ENCODE assay signal across 1 cellular context in genomic region chr19:37719927-37720265, GRCh38.
TF ChIP-seq lines count a peak whose summit lies in the region.

No MANE protein-coding gene starts in this region.

TF ChIP-seq in GM12878, 131 proteins besides CTCF, POLR2A, EP300 and RAD21:
- TF ChIP-seq REST (IDR thresholded peaks at IDR 0.05; ENCODE audit: low read depth, low read length), result no peak
- TF ChIP-seq HCFC1 (IDR thresholded peaks at IDR 0.05; ENCODE audit: low read length), result no peak
- TF ChIP-seq RCOR1 (conservative IDR thresholded peaks at IDR 0.05; ENCODE audit: low read depth, low read length), result no peak
- TF ChIP-seq RUNX3 (IDR thresholded peaks at IDR 0.05; ENCODE audit: low read length), result no peak
- no peak for TF ChIP-seq MEF2A (IDR thresholded peaks at IDR 0.05; ENCODE audit: insufficient read depth, low read depth, low read length)
- no peak for TF ChIP-seq IRF5 (IDR thresholded peaks at IDR 0.05; ENCODE audit: borderline replicate concordance)
- TF ChIP-seq, protein P1, sequence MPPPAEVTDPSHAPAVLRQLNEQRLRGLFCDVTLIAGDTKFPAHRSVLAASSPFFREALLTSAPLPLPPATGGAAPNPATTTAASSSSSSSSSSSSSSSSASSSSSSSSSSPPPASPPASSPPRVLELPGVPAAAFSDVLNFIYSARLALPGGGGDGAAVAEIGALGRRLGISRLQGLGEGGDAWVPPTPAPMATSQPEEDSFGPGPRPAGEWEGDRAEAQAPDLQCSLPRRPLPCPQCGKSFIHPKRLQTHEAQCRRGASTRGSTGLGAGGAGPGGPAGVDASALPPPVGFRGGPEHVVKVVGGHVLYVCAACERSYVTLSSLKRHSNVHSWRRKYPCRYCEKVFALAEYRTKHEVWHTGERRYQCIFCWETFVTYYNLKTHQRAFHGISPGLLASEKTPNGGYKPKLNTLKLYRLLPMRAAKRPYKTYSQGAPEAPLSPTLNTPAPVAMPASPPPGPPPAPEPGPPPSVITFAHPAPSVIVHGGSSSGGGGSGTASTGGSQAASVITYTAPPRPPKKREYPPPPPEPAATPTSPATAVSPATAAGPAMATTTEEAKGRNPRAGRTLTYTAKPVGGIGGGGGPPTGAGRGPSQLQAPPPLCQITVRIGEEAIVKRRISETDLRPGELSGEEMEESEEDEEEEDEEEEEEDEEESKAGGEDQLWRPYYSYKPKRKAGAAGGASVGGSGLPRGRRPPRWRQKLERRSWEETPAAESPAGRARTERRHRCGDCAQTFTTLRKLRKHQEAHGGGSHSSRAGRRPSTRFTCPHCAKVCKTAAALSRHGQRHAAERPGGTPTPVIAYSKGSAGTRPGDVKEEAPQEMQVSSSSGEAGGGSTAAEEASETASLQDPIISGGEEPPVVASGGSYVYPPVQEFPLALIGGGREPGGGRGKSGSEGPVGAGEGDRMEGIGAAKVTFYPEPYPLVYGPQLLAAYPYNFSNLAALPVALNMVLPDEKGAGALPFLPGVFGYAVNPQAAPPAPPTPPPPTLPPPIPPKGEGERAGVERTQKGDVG (CRISPR knock-in tag; IDR thresholded peaks at IDR 0.05), result no peak
- TF ChIP-seq EED (IDR thresholded peaks at IDR 0.05; ENCODE audit: low read depth), result no peak
- no peak for TF ChIP-seq STAT3 (IDR thresholded peaks at IDR 0.05; ENCODE audit: low read depth, low read length)
- no peak for TF ChIP-seq HSF1 (IDR thresholded peaks at IDR 0.05; ENCODE audit: low read depth, low read length)
- no peak for TF ChIP-seq ZNF207 (IDR thresholded peaks at IDR 0.05; ENCODE audit: borderline replicate concordance)
- TF ChIP-seq FOXM1 (IDR thresholded peaks at IDR 0.05; ENCODE audit: low read depth, low read length), result no peak
- no peak for TF ChIP-seq GATAD2B (conservative IDR thresholded peaks at IDR 0.05; ENCODE audit: low read depth)
- no peak for TF ChIP-seq BRCA1 (IDR thresholded peaks at IDR 0.05; ENCODE audit: low read depth, low read length)
